In genomic region chr4:85779165-85779564, GRCh38 we compare ENCODE assay signal across 10 cellular contexts.
A peak's percentile ranks its signal among the peaks of the same experiment; 100 is the strongest.
DNase-seq lines count a peak whose midpoint lies in the region; ATAC-seq and TF ChIP-seq lines count a peak whose summit lies in the region.
"Had no signal": no experiment of that assay in that cellular context is flagged by ENCODE, and none has a peak within 500 bp of the region (broad histone marks: within the 10 kb centered on the region; RNA-seq: fewer than 3 reads in every experiment).

No MANE protein-coding gene starts in this region.

- H3K79me2 ChIP-seq in parathyroid adenoma, result no peaks in the 10 kb centered on the region

- H3K4me3 ChIP-seq in duodenal mucosa (ENCODE audit: low read depth in 1 of 2, low read length in 2 of 2), result peak overlapping the region in 1 of 2 donors; percentile 34
- H3K4me3 ChIP-seq in parathyroid adenoma (ENCODE audit: low read depth, low read length), result peak overlapping the region; percentile 21

- DNase-seq in amygdala (lab: John Stamatoyannopoulos, UW) (no peak), putamen (ENCODE audit: low spot score) (no peak), SHP77 (lab: John Stamatoyannopoulos, UW) (no peak)
- DNase-seq in stimulated activated CD4-positive, alpha-beta T cell treated with anti-CD3 and anti-CD28 coated beads, Interleukin-2, amount 100 ng/mL, for 48 hours, result no peak
- DNase-seq: KG1; stimulated activated CD8-positive, alpha-beta memory T cell treated with anti-CD3 and anti-CD28 coated beads, Interleukin-4, amount 100 ng/mL, for 48 hours had no signal

- H2AFZ ChIP-seq in parathyroid adenoma, result no peak overlapping the region

- H3K4me1 ChIP-seq in duodenal mucosa (ENCODE audit: control insufficient read depth in 1 of 2, insufficient read depth in 2 of 2, low read length in 2 of 2) (no peaks in the 10 kb centered on the region), parathyroid adenoma (peaks cover 3% of the 10 kb centered on the region)

- H3K36me3 ChIP-seq in duodenal mucosa (ENCODE audit: control insufficient read depth in 1 of 2, insufficient read depth in 2 of 2, low read length in 2 of 2) (no peaks in the 10 kb centered on the region), parathyroid adenoma (ENCODE audit: control insufficient read depth, insufficient read depth, low read length) (no peaks in the 10 kb centered on the region)

- peak; percentile 10 for ATAC-seq in GM18508 (IDR thresholded peaks at IDR 0.05; ENCODE audit: insufficient read depth, unreplicated experiment)
- peak; percentile 42 for ATAC-seq in HG03354 (IDR thresholded peaks at IDR 0.05; ENCODE audit: poor library complexity, severe bottlenecking, unreplicated experiment)

- no peak for TF ChIP-seq CTCF in parathyroid adenoma (IDR thresholded peaks at IDR 0.05)

- no peaks in the 10 kb centered on the region for H3K27me3 ChIP-seq in duodenal mucosa (ENCODE audit: control insufficient read depth in 1 of 2, insufficient read depth in 2 of 2, low read length in 2 of 2)
- no peaks in the 10 kb centered on the region for H3K27me3 ChIP-seq in parathyroid adenoma (ENCODE audit: control insufficient read depth, insufficient read depth, low read length)

- H3K27ac ChIP-seq in duodenal mucosa (ENCODE audit: low read depth, low read length) (peak overlapping the region; percentile 34), parathyroid adenoma (no peak overlapping the region)

- peak overlapping the region; percentile 8 for H3K4me2 ChIP-seq in parathyroid adenoma (ENCODE audit: low read length)

- H3K9me3 ChIP-seq in duodenal mucosa (ENCODE audit: control insufficient read depth in 1 of 2, low read length in 2 of 2), result no peaks in the 10 kb centered on the region
- H3K9me3 ChIP-seq in parathyroid adenoma (ENCODE audit: control insufficient read depth, low read length), result no peaks in the 10 kb centered on the region

- H3K9ac ChIP-seq in duodenal mucosa (ENCODE audit: low read depth in 1 of 2, low read length in 2 of 2) (peak overlapping the region in 1 of 2 donors; percentile 5), parathyroid adenoma (no peak overlapping the region)
